In genomic region chr1:245133995-245134715, GRCh38 we compare ENCODE assay signal across 22 cellular contexts. TPM values are rescaled to one million over a fixed set of nuclear protein-coding genes. Genes with fewer than 3 reads are reported as not detected.
"Had no signal": no experiment of that assay in that cellular context is flagged by ENCODE, and none has a peak within 500 bp of the region (broad histone marks: within the 10 kb centered on the region; RNA-seq: fewer than 3 reads in every experiment).

No MANE protein-coding gene starts in this region.

- DNase-seq: activated B cell treated with CpG ODN at 0.5 μM for 24 hours; activated CD4-positive, alpha-beta T cell treated with anti-CD3 and anti-CD28 coated beads, Interleukin-2, amount 50 U/mL, for 1 hour; activated CD8-positive, alpha-beta T cell treated with anti-CD3 and anti-CD28 coated beads for 36 hours; activated naive CD4-positive, alpha-beta T cell treated with Interleukin-2 at 50 U/mL for 16 hours; activated T-cell treated with anti-CD3 and anti-CD28 coated beads, Interleukin-2, amount 50 U/mL, for 4 hours; anterior cingulate cortex; body of pancreas; cerebellar nuclear complex; effector memory CD8-positive, alpha-beta T cell; foreskin fibroblast; left lung; posterior cingulate gyrus; right lobe of liver; stimulated activated CD4-positive, alpha-beta T cell treated with anti-CD3 and anti-CD28 coated beads, Interleukin-12 subunit alpha, Interleukin-12 subunit beta, amount 100 ng/mL, for 4 hours; stimulated activated CD4-positive, alpha-beta T cell treated with anti-CD3 and anti-CD28 coated beads, Interleukin-4, amount 100 ng/mL, for 1 hour; stimulated activated naive CD8-positive, alpha-beta T cell treated with anti-CD3 and anti-CD28 coated beads, Interleukin-15, Interleukin-2, amounts not matched to agents 100 U/mL and 50 U/mL, for 24 hours; T-helper 17 cell; T1000 had no signal

- H3K9me3 ChIP-seq: body of pancreas, left lung, right lobe of liver, vagina had no signal

- H3K36me3 ChIP-seq: left lung, right lobe of liver, vagina had no signal

- H3K27ac ChIP-seq: body of pancreas, coronary artery, left lung, right lobe of liver, vagina had no signal

- ATAC-seq: activated CD8-positive, alpha-beta T cell treated with anti-CD3 and anti-CD28 coated beads for 36 hours; activated T-cell treated with anti-CD3 and anti-CD28 coated beads, Interleukin-2, amount 50 U/mL, for 4 hours; body of pancreas; effector memory CD8-positive, alpha-beta T cell; left lung; right lobe of liver; stimulated activated naive CD8-positive, alpha-beta T cell treated with anti-CD3 and anti-CD28 coated beads, Interleukin-15, Interleukin-2, amounts not matched to agents 100 U/mL and 50 U/mL, for 24 hours; T-helper 17 cell had no signal

- H3K4me1 ChIP-seq: body of pancreas, left lung, right lobe of liver had no signal

- H3K4me3 ChIP-seq: body of pancreas, coronary artery, left lung, right lobe of liver, vagina had no signal

- FAIRE-seq: endothelial cell of umbilical vein, islet of Langerhans had no signal

- H3K27me3 ChIP-seq: body of pancreas, right lobe of liver, vagina had no signal

RNA-seq across cellular contexts. Expression of gene KIF26B, which starts 20.6 kb away (rescaled TPM):
- total RNA-seq: T-helper 17 cell had no signal
